In the genomic region with DNA sequence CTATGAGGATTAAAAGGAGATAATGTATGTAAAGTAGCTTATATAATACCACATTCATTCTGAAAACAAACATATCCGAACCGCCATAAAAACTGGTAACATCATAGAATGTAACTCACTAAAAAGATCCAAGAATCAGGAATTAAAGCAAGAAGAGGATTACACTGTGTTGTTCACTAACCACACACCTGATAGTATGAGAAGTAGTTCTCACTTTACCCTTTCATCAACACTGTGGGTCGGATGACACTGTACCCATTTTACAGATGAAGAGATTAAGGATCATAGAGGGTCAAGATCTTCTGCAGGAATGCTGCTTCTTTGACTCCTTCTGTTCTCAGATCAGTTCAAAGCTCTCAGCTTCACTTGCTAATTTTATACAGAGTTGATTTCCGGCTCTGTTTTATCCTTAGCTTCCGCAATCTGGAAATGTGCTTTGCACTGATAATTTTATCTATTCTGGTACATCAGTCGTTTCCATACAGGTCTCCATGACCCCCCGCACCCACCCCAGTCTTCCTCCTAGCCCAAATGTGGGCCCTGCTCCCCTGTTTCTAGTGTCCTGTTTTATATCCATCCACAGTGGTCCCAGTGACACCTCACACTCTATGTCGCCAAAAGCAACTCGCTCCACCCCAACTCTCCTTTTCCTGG, we compare ENCODE assay signal across 24 cellular contexts.
"Had no signal": no experiment of that assay in that cellular context is flagged by ENCODE, and none has a peak within 500 bp of the region (broad histone marks: within the 10 kb centered on the region; RNA-seq: fewer than 3 reads in every experiment).

No MANE protein-coding gene starts in this region.

- H3K4me3 Mint-ChIP-seq: activated CD4-positive, alpha-beta memory T cell treated with anti-CD3 and anti-CD28 coated beads for 36 hours; activated CD4-positive, alpha-beta T cell treated with anti-CD3 and anti-CD28 coated beads, Interleukin-2, amount 10 ng/mL, durations not matched to agents 7 days and 5 days; activated T-cell treated with anti-CD3 and anti-CD28 coated beads, Interleukin-2, amount 50 U/mL, for 4 hours had no signal

- H3K36me3 Mint-ChIP-seq: activated CD4-positive, alpha-beta memory T cell treated with anti-CD3 and anti-CD28 coated beads for 36 hours; activated naive CD4-positive, alpha-beta T cell treated with anti-CD3 and anti-CD28 coated beads, Interleukin-2, amount 50 U/mL, for 72 hours had no signal

- H3K4me2 ChIP-seq: PC-9 had no signal

- H3K27ac Mint-ChIP-seq: activated CD4-positive, alpha-beta memory T cell treated with anti-CD3 and anti-CD28 coated beads for 36 hours; activated CD4-positive, alpha-beta T cell treated with anti-CD3 and anti-CD28 coated beads, Interleukin-2, amount 10 ng/mL, durations not matched to agents 7 days and 5 days; activated naive CD4-positive, alpha-beta T cell treated with anti-CD3 and anti-CD28 coated beads, Interleukin-2, amount 50 U/mL, for 72 hours had no signal

- H3K4me3 ChIP-seq: coronary artery, PC-9 had no signal

- H3K27ac ChIP-seq: coronary artery, PC-9, VCaP had no signal

- DNase-seq: activated CD4-positive, alpha-beta memory T cell treated with anti-CD3 and anti-CD28 coated beads for 36 hours; activated CD4-positive, alpha-beta T cell treated with anti-CD3 and anti-CD28 coated beads, Interleukin-2, amount 10 ng/mL, durations not matched to agents 7 days and 5 days; activated CD4-positive, CD25-positive, alpha-beta regulatory T cell; activated CD8-positive, alpha-beta memory T cell treated with anti-CD3 and anti-CD28 coated beads for 24 hours; activated effector memory CD4-positive, alpha-beta T cell treated with anti-CD3 and anti-CD28 coated beads, Interleukin-2, amount 50 U/mL, for 16 hours; activated naive CD4-positive, alpha-beta T cell treated with Interleukin-2 at 50 U/mL for 16 hours; activated T-cell treated with anti-CD3 and anti-CD28 coated beads, Interleukin-2, amount 50 U/mL, for 4 hours; anterior cingulate cortex; KG1; NCI-H1048; NCI-H1417; NCI-H2029; NCI-H2107; NCI-H2171 treated with DMSO at 0.1 percent for 48 hours; NCI-H226; NCI-H510A; NCI-H526 treated with DMSO at 0.1 percent for 48 hours; NCI-H82; NK-92 treated with Interleukin-12 subunit alpha and Interleukin-12 subunit beta, amount 100 ng/mL, for 24 hours; PC-9; SHP77 treated with DMSO at 0.1 percent for 48 hours had no signal

- H2AFZ ChIP-seq: PC-9 had no signal

- H3K9me3 Mint-ChIP-seq: activated CD4-positive, alpha-beta memory T cell treated with anti-CD3 and anti-CD28 coated beads for 36 hours; activated naive CD4-positive, alpha-beta T cell treated with anti-CD3 and anti-CD28 coated beads, Interleukin-2, amount 50 U/mL, for 72 hours; activated T-cell treated with anti-CD3 and anti-CD28 coated beads, Interleukin-2, amount 50 U/mL, for 4 hours had no signal
